In the genomic region with DNA sequence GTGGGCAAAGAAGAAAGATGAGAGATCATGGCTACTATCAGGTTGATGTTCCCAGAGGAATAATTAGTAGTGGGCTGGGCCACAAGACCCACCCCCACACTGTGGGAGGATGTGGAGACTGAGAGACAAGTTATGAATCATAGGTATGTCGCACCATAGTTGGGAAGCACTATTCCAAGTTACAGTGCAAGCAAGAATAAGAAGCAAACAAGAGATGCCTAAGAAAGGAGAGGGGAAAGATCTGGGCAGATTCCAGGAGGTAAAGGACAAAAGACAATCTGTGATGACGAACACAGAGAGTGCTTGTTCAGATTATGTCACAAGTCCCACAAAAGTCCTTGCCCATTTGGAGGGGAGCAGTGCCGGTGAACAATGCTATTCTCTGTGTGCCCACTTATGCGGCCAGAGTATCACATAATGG, we compare ENCODE assay signal across 16 cellular contexts. TPM values are rescaled to one million over a fixed set of nuclear protein-coding genes. Genes with fewer than 3 reads are reported as not detected.
DNase-seq lines count a peak whose midpoint lies in the region; ATAC-seq and TF ChIP-seq lines count a peak whose summit lies in the region.
"Had no signal": no experiment of that assay in that cellular context is flagged by ENCODE, and none has a peak within 500 bp of the region (broad histone marks: within the 10 kb centered on the region; RNA-seq: fewer than 3 reads in every experiment).

No MANE protein-coding gene starts in this region.

- DNase-seq in Ammon's horn (ENCODE audit: low spot score) = peak; percentile 93
- DNase-seq in SK-MEL-5 (ENCODE audit: low read depth, low spot score) = peak; percentile 99
- peak; percentile 49 for DNase-seq in fibroblast of mammary gland (ENCODE audit: low read depth)
- DNase-seq in neural crest cell (ENCODE audit: low read depth, low spot score) = peak; percentile 12
- DNase-seq in ACHN = no peak
- no peak for DNase-seq in WTC11 (ENCODE audit: low spot score)
- no peak for DNase-seq in WERI-Rb-1
- DNase-seq: activated CD4-positive, alpha-beta memory T cell treated with anti-CD3 and anti-CD28 coated beads, Interleukin-2, amount 10 ng/mL, durations not matched to agents 7 days and 5 days; heart left ventricle; NCI-H187; NCI-H748 treated with DMSO at 0.1 percent for 48 hours; stomach had no signal

- no peaks in the 10 kb centered on the region for H3K9me3 ChIP-seq in WERI-Rb-1 (ENCODE audit: severe bottlenecking)
- H3K9me3 ChIP-seq: heart left ventricle, stomach had no signal

- H3K27ac Mint-ChIP-seq in neural crest cell (ENCODE audit: unreplicated experiment) = no peak overlapping the region
- H3K27ac Mint-ChIP-seq in WTC11 = no peak overlapping the region
- H3K27ac Mint-ChIP-seq: activated CD4-positive, alpha-beta memory T cell treated with anti-CD3 and anti-CD28 coated beads, Interleukin-2, amount 10 ng/mL, durations not matched to agents 7 days and 5 days; natural killer cell treated with Interleukin-12 subunit alpha and Interleukin-12 subunit beta and Interleukin-15 and Interleukin-18, amount 100 ng/mL, for 72 hours had no signal

- ATAC-seq in WTC11 (no peak), HG02798 (IDR thresholded peaks at IDR 0.05; ENCODE audit: poor library complexity, unreplicated experiment) (no peak)
- ATAC-seq: heart left ventricle; left lobe of liver; natural killer cell treated with Interleukin-12 subunit alpha and Interleukin-12 subunit beta and Interleukin-15 and Interleukin-18, amount 100 ng/mL, for 72 hours had no signal

- no peaks in the 10 kb centered on the region for H3K36me3 Mint-ChIP-seq in neural crest cell (ENCODE audit: low read depth)
- no peaks in the 10 kb centered on the region for H3K36me3 Mint-ChIP-seq in WTC11
- H3K36me3 Mint-ChIP-seq: natural killer cell treated with Interleukin-12 subunit alpha and Interleukin-12 subunit beta and Interleukin-15 and Interleukin-18, amount 100 ng/mL, for 72 hours had no signal

- in situ Hi-C loops in SK-MEL-5 (cut with HindIII; ENCODE audit: low pct_unique_long_range_greater_than_20kb, low sequenced_read_pairs) (no loop called here), ACHN (cut with HindIII; ENCODE audit: low pct_ligation_motif_present, low pct_unique_long_range_greater_than_20kb, low sequenced_read_pairs) (no loop called here)

- H3K27me3 Mint-ChIP-seq in neural crest cell (ENCODE audit: low read depth) = no peaks in the 10 kb centered on the region
- H3K27me3 Mint-ChIP-seq in WTC11 (ENCODE audit: low read depth) = no peaks in the 10 kb centered on the region
- H3K27me3 Mint-ChIP-seq: activated CD4-positive, alpha-beta memory T cell treated with anti-CD3 and anti-CD28 coated beads, Interleukin-2, amount 10 ng/mL, durations not matched to agents 7 days and 5 days; natural killer cell treated with Interleukin-12 subunit alpha and Interleukin-12 subunit beta and Interleukin-15 and Interleukin-18, amount 100 ng/mL, for 72 hours had no signal

- TF ChIP-seq CTCF in fibroblast of mammary gland (conservative IDR thresholded peaks at IDR 0.05; ENCODE audit: control insufficient read depth, insufficient read depth, low read depth, low read length) (no peak), neural crest cell (conservative IDR thresholded peaks at IDR 0.05) (no peak), WTC11 (IDR thresholded peaks at IDR 0.05) (no peak), WERI-Rb-1 (IDR thresholded peaks at IDR 0.05; ENCODE audit: low read depth, low read length) (no peak)

- no peaks in the 10 kb centered on the region for H3K36me3 ChIP-seq in WERI-Rb-1

- CTCF ChIA-PET in WTC11 (lab: Charles Lee) = interaction anchor here (1.6 kb wide), 1 partner anchor 407 kb away, joined by 3 read pairs; no protein-coding TSS in a partner anchor

- H3K4me3 Mint-ChIP-seq in neural crest cell (no peak overlapping the region), WTC11 (no peak overlapping the region)
- H3K4me3 Mint-ChIP-seq: activated CD4-positive, alpha-beta memory T cell treated with anti-CD3 and anti-CD28 coated beads, Interleukin-2, amount 10 ng/mL, durations not matched to agents 7 days and 5 days; natural killer cell treated with Interleukin-12 subunit alpha and Interleukin-12 subunit beta and Interleukin-15 and Interleukin-18, amount 100 ng/mL, for 72 hours had no signal

- no peaks in the 10 kb centered on the region for H3K9me3 Mint-ChIP-seq in neural crest cell
- no peaks in the 10 kb centered on the region for H3K9me3 Mint-ChIP-seq in WTC11
- H3K9me3 Mint-ChIP-seq: activated CD4-positive, alpha-beta memory T cell treated with anti-CD3 and anti-CD28 coated beads, Interleukin-2, amount 10 ng/mL, durations not matched to agents 7 days and 5 days; natural killer cell treated with Interleukin-12 subunit alpha and Interleukin-12 subunit beta and Interleukin-15 and Interleukin-18, amount 100 ng/mL, for 72 hours had no signal

- H3K27ac ChIP-seq in WERI-Rb-1 = no peak overlapping the region
- H3K27ac ChIP-seq: heart left ventricle, skin epidermis, stomach had no signal

- POLR2A ChIA-PET in WTC11 (lab: Charles Lee) = no interaction called here

- H3K27me3 ChIP-seq in WERI-Rb-1 (ENCODE audit: insufficient read depth, low read depth, severe bottlenecking) = no peaks in the 10 kb centered on the region
- H3K27me3 ChIP-seq: heart left ventricle, stomach had no signal

- H3K4me3 ChIP-seq in fibroblast of mammary gland (ENCODE audit: control insufficient read depth, low read depth, low read length) = no peak overlapping the region
- H3K4me3 ChIP-seq in WERI-Rb-1 (ENCODE audit: low read depth, low read length) = no peak overlapping the region
- H3K4me3 ChIP-seq: heart left ventricle, skin epidermis, stomach had no signal

- H3K4me1 Mint-ChIP-seq in neural crest cell (no peaks in the 10 kb centered on the region), WTC11 (no peaks in the 10 kb centered on the region)
- H3K4me1 Mint-ChIP-seq: activated CD4-positive, alpha-beta memory T cell treated with anti-CD3 and anti-CD28 coated beads, Interleukin-2, amount 10 ng/mL, durations not matched to agents 7 days and 5 days had no signal

TF ChIP-seq in WTC11, 78 proteins besides CTCF, POLR2A, EP300 and RAD21:
- TF ChIP-seq ATF1 (CRISPR knock-in tag; IDR thresholded peaks at IDR 0.05) = no peak
- TF ChIP-seq ZNF671 (CRISPR knock-in tag; IDR thresholded peaks at IDR 0.05) = no peak
- TF ChIP-seq TP53 (CRISPR knock-in tag; IDR thresholded peaks at IDR 0.05) = no peak
- TF ChIP-seq, protein P1, sequence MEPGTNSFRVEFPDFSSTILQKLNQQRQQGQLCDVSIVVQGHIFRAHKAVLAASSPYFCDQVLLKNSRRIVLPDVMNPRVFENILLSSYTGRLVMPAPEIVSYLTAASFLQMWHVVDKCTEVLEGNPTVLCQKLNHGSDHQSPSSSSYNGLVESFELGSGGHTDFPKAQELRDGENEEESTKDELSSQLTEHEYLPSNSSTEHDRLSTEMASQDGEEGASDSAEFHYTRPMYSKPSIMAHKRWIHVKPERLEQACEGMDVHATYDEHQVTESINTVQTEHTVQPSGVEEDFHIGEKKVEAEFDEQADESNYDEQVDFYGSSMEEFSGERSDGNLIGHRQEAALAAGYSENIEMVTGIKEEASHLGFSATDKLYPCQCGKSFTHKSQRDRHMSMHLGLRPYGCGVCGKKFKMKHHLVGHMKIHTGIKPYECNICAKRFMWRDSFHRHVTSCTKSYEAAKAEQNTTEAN (CRISPR knock-in tag; IDR thresholded peaks at IDR 0.05) = no peak
- no peak for TF ChIP-seq FOXK1 (CRISPR knock-in tag; IDR thresholded peaks at IDR 0.05)
- no peak for TF ChIP-seq CBFB (CRISPR knock-in tag; IDR thresholded peaks at IDR 0.05; ENCODE audit: low read depth)
- TF ChIP-seq, protein P2, sequence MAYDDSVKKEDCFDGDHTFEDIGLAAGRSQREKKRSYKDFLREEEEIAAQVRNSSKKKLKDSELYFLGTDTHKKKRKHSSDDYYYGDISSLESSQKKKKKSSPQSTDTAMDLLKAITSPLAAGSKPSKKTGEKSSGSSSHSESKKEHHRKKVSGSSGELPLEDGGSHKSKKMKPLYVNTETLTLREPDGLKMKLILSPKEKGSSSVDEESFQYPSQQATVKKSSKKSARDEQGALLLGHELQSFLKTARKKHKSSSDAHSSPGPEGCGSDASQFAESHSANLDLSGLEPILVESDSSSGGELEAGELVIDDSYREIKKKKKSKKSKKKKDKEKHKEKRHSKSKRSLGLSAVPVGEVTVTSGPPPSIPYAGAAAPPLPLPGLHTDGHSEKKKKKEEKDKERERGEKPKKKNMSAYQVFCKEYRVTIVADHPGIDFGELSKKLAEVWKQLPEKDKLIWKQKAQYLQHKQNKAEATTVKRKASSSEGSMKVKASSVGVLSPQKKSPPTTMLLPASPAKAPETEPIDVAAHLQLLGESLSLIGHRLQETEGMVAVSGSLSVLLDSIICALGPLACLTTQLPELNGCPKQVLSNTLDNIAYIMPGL (CRISPR knock-in tag; IDR thresholded peaks at IDR 0.05) = no peak

RNA-seq across cellular contexts. Expression of a gene that starts 56.6 kb away (rescaled TPM):
- not detected in 2 replicates for total RNA-seq in SK-MEL-5 (2014; rRNA removed; shearing (Covaris generic))
- polyA plus RNA-seq in SK-MEL-5 (2015; cell fraction: cytosol; rRNA removed) = not detected in 2 replicates
- not detected in 2 replicates for polyA plus RNA-seq in SK-MEL-5 (2015; cell fraction: nucleus; rRNA removed)
- total RNA-seq in neural crest cell = 0.39 and 0.51 TPM in 2 replicates
- 0.09 to 0.25 TPM in 2 of 3 replicates, not detected in the other for total RNA-seq in WTC11 (2021)

Comparison
In these comparisons a context has a peak if more than half of its experiments do, and no peak if none do; other contexts are left out.
1. DNase-seq: peak in Ammon's horn (single experiment), SK-MEL-5 (single experiment), fibroblast of mammary gland (single experiment) and neural crest cell (single experiment); none in ACHN (single experiment), WTC11 (single experiment) and WERI-Rb-1 (single experiment).